8 cellular contexts compared by ENCODE assay signal in the genomic region with DNA sequence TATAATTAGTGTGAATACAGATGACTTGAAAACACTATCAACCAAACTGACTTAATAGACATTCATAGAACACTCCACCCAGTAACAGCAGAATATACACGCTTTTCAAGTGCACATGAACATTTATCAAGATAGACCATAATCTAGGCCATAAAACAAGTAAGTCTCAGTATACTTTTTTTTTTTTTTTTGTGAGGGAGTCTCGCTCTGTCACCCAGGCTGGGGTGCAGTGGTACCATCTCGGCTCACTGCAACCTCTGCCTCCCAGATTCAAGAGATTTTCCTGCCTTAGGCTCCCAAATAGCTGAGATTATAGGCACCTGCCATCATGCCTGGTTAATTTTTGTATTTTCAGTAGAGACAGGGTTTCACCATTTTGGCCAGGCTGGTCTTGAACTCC. TPM values are rescaled to one million over a fixed set of nuclear protein-coding genes. Genes with fewer than 3 reads are reported as not detected.
"Had no signal": no experiment of that assay in that cellular context is flagged by ENCODE, and none has a peak within 500 bp of the region (broad histone marks: within the 10 kb centered on the region; RNA-seq: fewer than 3 reads in every experiment).

No MANE protein-coding gene starts in this region.

RNA-seq across cellular contexts. Expression of gene MYCN, which starts 36.4 kb away (rescaled TPM):
- total RNA-seq: activated naive CD4-positive, alpha-beta T cell treated with anti-CD3 and anti-CD28 coated beads, Interleukin-2, amount 50 U/mL, for 72 hours; activated naive CD8-positive, alpha-beta T cell treated with anti-CD3 and anti-CD28 coated beads, Interleukin-2, amount 10 ng/mL, durations not matched to agents 7 days and 5 days; activated T-helper 1 cell treated with anti-CD3 and anti-CD28 coated beads, Interleukin-12 subunit alpha, Interleukin-12 subunit beta, Interleukin-2, Interleukin-4 antibody, amounts not matched to agents 30 ng/mL and 10 ng/mL and 1 ng/mL, durations not matched to agents 14 hours and 24 hours and 36 hours; activated T-helper 17 cell treated with anti-CD3 and anti-CD28 coated beads, Interleukin-2, amount 50 U/mL, for 72 hours; activated T-helper 2 cell treated with anti-CD3 and anti-CD28 coated beads, Interferon-gamma antibody, Interleukin-2, Interleukin-4, amounts not matched to agents 10 μg/mL and 5 μg/mL and 100 μg/mL, durations not matched to agents 14 hours and 24 hours and 36 hours; ascending aorta; body of pancreas; bronchial epithelial cell had no signal
